Comparison of ENCODE assay signal across 18 cellular contexts in genomic region chr12:121232977-121233627, GRCh38. TPM values are rescaled to one million over a fixed set of nuclear protein-coding genes. Genes with fewer than 3 reads are reported as not detected.
A peak's percentile ranks its signal among the peaks of the same experiment; 100 is the strongest.
DNase-seq lines count a peak whose midpoint lies in the region; ATAC-seq, FAIRE-seq and TF ChIP-seq lines count a peak whose summit lies in the region.
"Had no signal": no experiment of that assay in that cellular context is flagged by ENCODE, and none has a peak within 500 bp of the region (broad histone marks: within the 10 kb centered on the region; RNA-seq: fewer than 3 reads in every experiment).

No MANE protein-coding gene starts in this region.

- H3K4me3 ChIP-seq in upper lobe of right lung, result no peak overlapping the region
- H3K4me3 ChIP-seq: breast epithelium, gastroesophageal sphincter, thyroid gland had no signal

- H3K27me3 Mint-ChIP-seq in stimulated activated naive CD8-positive, alpha-beta T cell treated with anti-CD3 and anti-CD28 coated beads, Interleukin-15, amount 100 ng/mL, for 72 hours, result no peaks in the 10 kb centered on the region
- H3K27me3 Mint-ChIP-seq: dendritic cell treated with granulocyte-macrophage colony-stimulating factor and Interleukin-4, amounts not matched to agents 40 ng/mL and 50 ng/mL, for 4 days had no signal

- H3K27me3 ChIP-seq in upper lobe of right lung, result no peaks in the 10 kb centered on the region
- H3K27me3 ChIP-seq: breast epithelium, gastroesophageal sphincter, thyroid gland had no signal

- intact Hi-C loops in upper lobe of right lung (cut with DNase I), result no loop called here

- H3K9me3 ChIP-seq in upper lobe of right lung, result no peaks in the 10 kb centered on the region
- H3K9me3 ChIP-seq: breast epithelium, gastroesophageal sphincter, thyroid gland had no signal

- peak overlapping the region; percentile 82; the same call in 1 of the 2 replicates for H3K27ac ChIP-seq in VCaP
- H3K27ac ChIP-seq in upper lobe of right lung, result no peak overlapping the region
- H3K27ac ChIP-seq: breast epithelium, gastroesophageal sphincter, KMS-11, thyroid gland had no signal

- no peak for DNase-seq in stimulated activated naive CD8-positive, alpha-beta T cell treated with anti-CD3 and anti-CD28 coated beads, Interleukin-15, amount 100 ng/mL, for 72 hours
- no peak for DNase-seq in stimulated activated naive CD8-positive, alpha-beta T cell treated with anti-CD3 and anti-CD28 coated beads, Interleukin-15, Interleukin-2, amounts not matched to agents 100 U/mL and 50 U/mL, for 24 hours
- DNase-seq in islet precursor cell, result peak; percentile 77
- DNase-seq in upper lobe of right lung, result no peak
- no peak for DNase-seq in GDM1 (lab: John Stamatoyannopoulos, UW)
- no peak for DNase-seq in D721Med (ENCODE audit: insufficient read length, low spot score)
- DNase-seq in NCI-H345 treated with DMSO at 0.1 percent for 48 hours (lab: John Stamatoyannopoulos, UW; ENCODE audit: unreplicated experiment), result no peak
- DNase-seq: left cardiac atrium, midbrain, MV-4-11, NCI-H2029, NCI-H446, thyroid gland had no signal

- no peak for FAIRE-seq in D721Med (lab: Jason Lieb, UNC)

- H3K4me3 Mint-ChIP-seq in stimulated activated naive CD8-positive, alpha-beta T cell treated with anti-CD3 and anti-CD28 coated beads, Interleukin-15, amount 100 ng/mL, for 72 hours, result no peak overlapping the region
- H3K4me3 Mint-ChIP-seq: dendritic cell treated with granulocyte-macrophage colony-stimulating factor and Interleukin-4, amounts not matched to agents 40 ng/mL and 50 ng/mL, for 4 days had no signal

- H3K27ac Mint-ChIP-seq in stimulated activated naive CD8-positive, alpha-beta T cell treated with anti-CD3 and anti-CD28 coated beads, Interleukin-15, amount 100 ng/mL, for 72 hours, result peak overlapping the region in 1 of 2 donors; percentile 48
- H3K27ac Mint-ChIP-seq: dendritic cell treated with granulocyte-macrophage colony-stimulating factor and Interleukin-4, amounts not matched to agents 40 ng/mL and 50 ng/mL, for 4 days had no signal

- H3K36me3 ChIP-seq in upper lobe of right lung, result peaks cover 60% of the 10 kb centered on the region

- H3K4me1 ChIP-seq in upper lobe of right lung, result peaks cover 10% of the 10 kb centered on the region
- H3K4me1 ChIP-seq: breast epithelium, thyroid gland had no signal

- peaks cover 12% of the 10 kb centered on the region for H3K4me1 Mint-ChIP-seq in stimulated activated naive CD8-positive, alpha-beta T cell treated with anti-CD3 and anti-CD28 coated beads, Interleukin-15, amount 100 ng/mL, for 72 hours

- no peaks in the 10 kb centered on the region for H3K9me3 Mint-ChIP-seq in stimulated activated naive CD8-positive, alpha-beta T cell treated with anti-CD3 and anti-CD28 coated beads, Interleukin-15, amount 100 ng/mL, for 72 hours
- H3K9me3 Mint-ChIP-seq: dendritic cell treated with granulocyte-macrophage colony-stimulating factor and Interleukin-4, amounts not matched to agents 40 ng/mL and 50 ng/mL, for 4 days had no signal

- peak; percentile 41 for ATAC-seq in stimulated activated naive CD8-positive, alpha-beta T cell treated with anti-CD3 and anti-CD28 coated beads, Interleukin-15, amount 100 ng/mL, for 72 hours
- no peak for ATAC-seq in stimulated activated naive CD8-positive, alpha-beta T cell treated with anti-CD3 and anti-CD28 coated beads, Interleukin-15, Interleukin-2, amounts not matched to agents 100 U/mL and 50 U/mL, for 24 hours
- ATAC-seq in upper lobe of right lung, result peak; percentile 24
- ATAC-seq: gastroesophageal sphincter, left cardiac atrium had no signal

- no peak for TF ChIP-seq CTCF in VCaP (conservative IDR thresholded peaks at IDR 0.05)
- TF ChIP-seq CTCF in upper lobe of right lung (IDR thresholded peaks at IDR 0.05), result no peak
- no peak for TF ChIP-seq CTCF in D721Med (IDR thresholded peaks at IDR 0.05; ENCODE audit: insufficient read depth, missing control alignments)

RNA-seq across cellular contexts. Expression of gene P2RX4, which starts 23.2 kb away (rescaled TPM):
- 55.8 TPM for total RNA-seq in upper lobe of right lung
